21 cellular contexts compared by ENCODE assay signal in genomic region chr5:169906745-169907649, GRCh38.
A peak's percentile ranks its signal among the peaks of the same experiment; 100 is the strongest.
DNase-seq lines count a peak whose midpoint lies in the region; ATAC-seq, FAIRE-seq and TF ChIP-seq lines count a peak whose summit lies in the region.
"Had no signal": no experiment of that assay in that cellular context is flagged by ENCODE, and none has a peak within 500 bp of the region (broad histone marks: within the 10 kb centered on the region; RNA-seq: fewer than 3 reads in every experiment).

No MANE protein-coding gene starts in this region.

- no peak overlapping the region for H3K14ac ChIP-seq in mesenchymal stem cell (ENCODE audit: low read length in 2 of 2)

- peak; percentile 80 for ATAC-seq in Right ventricle myocardium superior (ENCODE audit: poor library complexity)
- ATAC-seq in PC-3 = peak; percentile 31; the same call in 1 of the 2 replicates
- ATAC-seq in HG02852 (IDR thresholded peaks at IDR 0.05; ENCODE audit: unreplicated experiment) = no peak
- no peak for ATAC-seq in GM21576 (IDR thresholded peaks at IDR 0.05; ENCODE audit: unreplicated experiment)
- ATAC-seq: activated CD8-positive, alpha-beta memory T cell treated with anti-CD3 and anti-CD28 coated beads, Interleukin-2, amount 10 ng/mL, durations not matched to agents 7 days and 5 days; lower lobe of right lung had no signal

- H3K27ac ChIP-seq in right atrium auricular region (no peak overlapping the region), PC-3 (ENCODE audit: low read length) (no peak overlapping the region), mesenchymal stem cell (ENCODE audit: low read length, poor library complexity, severe bottlenecking) (no peak overlapping the region)
- H3K27ac ChIP-seq: heart right ventricle, lower lobe of right lung, suprapubic skin had no signal

- peak; percentile 33 for FAIRE-seq in GM12892 (lab: Jason Lieb, UNC)
- FAIRE-seq in GM19239 (lab: Jason Lieb, UNC) = no peak
- FAIRE-seq: bronchial epithelial cell, HTR-8/SVneo had no signal

- H3K36me3 ChIP-seq in right atrium auricular region (no peaks in the 10 kb centered on the region), PC-3 (ENCODE audit: low read depth, low read length) (no peaks in the 10 kb centered on the region), mesenchymal stem cell (ENCODE audit: control insufficient read depth in 1 of 2, insufficient read depth in 2 of 2, low read depth in 1 of 2, low read length in 2 of 2) (no peaks in the 10 kb centered on the region)
- H3K36me3 ChIP-seq: heart right ventricle, lower lobe of right lung, suprapubic skin had no signal

- H3K79me2 ChIP-seq in PC-3 (ENCODE audit: low read length) = no peaks in the 10 kb centered on the region

- CTCF ChIA-PET in PC-3 (lab: Charles Lee) = interaction anchor here (0.6 kb wide), 1 partner anchor 73 kb away, joined by 4 read pairs; the partner anchor contains the start of gene INSYN2B

- H3K79me1 ChIP-seq in mesenchymal stem cell (replicated peaks; ENCODE audit: low read length, poor library complexity, severe bottlenecking) = peaks cover 7% of the 10 kb centered on the region

- DNase-seq in Right ventricle myocardium superior (no peak), right atrium auricular region (ENCODE audit: low spot score) (no peak), GM12892 (ENCODE audit: insufficient read length) (no peak), PC-3 (no peak), mesenchymal stem cell (peak; percentile 23), GM19239 (ENCODE audit: insufficient read length, low spot score) (no peak)
- DNase-seq: ACHN; activated CD4-positive, alpha-beta T cell treated with anti-CD3 and anti-CD28 coated beads for 48 hours; activated CD8-positive, alpha-beta memory T cell treated with anti-CD3 and anti-CD28 coated beads, Interleukin-2, amount 10 ng/mL, durations not matched to agents 7 days and 5 days; DND-41; heart right ventricle; Kasumi-1; lower lobe of right lung; occipital lobe; retina; SHP77 had no signal

- H3K23ac ChIP-seq in mesenchymal stem cell (ENCODE audit: low read length in 2 of 2) = no peak overlapping the region

- H4K20me1 ChIP-seq in PC-3 (ENCODE audit: low read length) = no peaks in the 10 kb centered on the region

- no peaks in the 10 kb centered on the region for H3K9me3 ChIP-seq in right atrium auricular region
- no peaks in the 10 kb centered on the region for H3K9me3 ChIP-seq in PC-3 (ENCODE audit: low read length)
- no peaks in the 10 kb centered on the region for H3K9me3 ChIP-seq in mesenchymal stem cell (ENCODE audit: control insufficient read depth, low read length)
- H3K9me3 ChIP-seq: heart right ventricle, lower lobe of right lung, suprapubic skin had no signal

- H3K4me1 ChIP-seq in right atrium auricular region (no peaks in the 10 kb centered on the region), PC-3 (ENCODE audit: insufficient read depth, low read length) (no peaks in the 10 kb centered on the region), mesenchymal stem cell (ENCODE audit: control insufficient read depth, insufficient read depth, low read depth, low read length) (no peaks in the 10 kb centered on the region)
- H3K4me1 ChIP-seq: heart right ventricle, lower lobe of right lung, suprapubic skin had no signal

- no peak overlapping the region for H3K4me2 ChIP-seq in PC-3 (ENCODE audit: low read length)
- H3K4me2 ChIP-seq in mesenchymal stem cell (ENCODE audit: low read length, poor library complexity, severe bottlenecking) = no peak overlapping the region

- no peak overlapping the region for H3K4ac ChIP-seq in mesenchymal stem cell (ENCODE audit: low read depth in 1 of 2, low read length in 2 of 2)

- no peak overlapping the region for H4K91ac ChIP-seq in mesenchymal stem cell (ENCODE audit: low read length)

- H4K8ac ChIP-seq in mesenchymal stem cell (ENCODE audit: low read length) = no peak overlapping the region

- H3K18ac ChIP-seq in mesenchymal stem cell (ENCODE audit: low read depth in 1 of 2, low read length in 2 of 2) = no peak overlapping the region

- no peak overlapping the region for H2BK5ac ChIP-seq in mesenchymal stem cell (ENCODE audit: low read depth, low read length, poor library complexity, severe bottlenecking)

- no peak overlapping the region for H2BK15ac ChIP-seq in mesenchymal stem cell (ENCODE audit: low read depth, poor library complexity, severe bottlenecking)

- no peak overlapping the region for H3K9ac ChIP-seq in PC-3 (ENCODE audit: low read length)
- peak overlapping the region; percentile 36 for H3K9ac ChIP-seq in mesenchymal stem cell (ENCODE audit: low read length)

- BruUV-seq in PC-3 (replicated peaks; lab: Mats Ljungman, UMichigan) = no TSS peak

- TF ChIP-seq CTCF in right atrium auricular region (IDR thresholded peaks at IDR 0.05) (no peak), PC-3 (conservative IDR thresholded peaks at IDR 0.05; ENCODE audit: low read depth, low read length) (no peak)

- peak overlapping the region in 1 of 2 experiments; percentile 55 for H2BK12ac ChIP-seq in mesenchymal stem cell (ENCODE audit: low read length in 2 of 2)

- 80% methylated on average over 8 of the region's 8 CpGs for WGBS in mesenchymal stem cell

- H3F3A ChIP-seq in PC-3 (ENCODE audit: low read length, unreplicated experiment) = no peaks in the 10 kb centered on the region

- H3K4me3 ChIP-seq in right atrium auricular region (no peak overlapping the region), PC-3 (ENCODE audit: low read length) (no peak overlapping the region), mesenchymal stem cell (ENCODE audit: insufficient read depth in 1 of 2, low read depth in 1 of 2, low read length in 2 of 2) (peak overlapping the region in 1 of 2 experiments; percentile 25)
- H3K4me3 ChIP-seq: heart right ventricle, lower lobe of right lung, suprapubic skin had no signal

- H3K27me3 ChIP-seq in right atrium auricular region (no peaks in the 10 kb centered on the region), PC-3 (ENCODE audit: low read length) (no peaks in the 10 kb centered on the region), mesenchymal stem cell (ENCODE audit: control insufficient read depth in 1 of 2, insufficient read depth in 1 of 2, low read length in 2 of 2) (no peaks in the 10 kb centered on the region)
- H3K27me3 ChIP-seq: suprapubic skin had no signal

- H2AFZ ChIP-seq in PC-3 (ENCODE audit: low read length) (no peak overlapping the region), mesenchymal stem cell (ENCODE audit: low read depth, low read length) (no peak overlapping the region)

- POLR2A ChIA-PET in PC-3 (lab: Charles Lee; ENCODE audit: unreplicated experiment) = interaction anchor here (0.5 kb wide), 1 partner anchor 226 kb away, joined by 4 read pairs; no protein-coding TSS in a partner anchor

- H3K9me2 ChIP-seq in PC-3 (replicated peaks; ENCODE audit: low read length) = no peaks in the 10 kb centered on the region

- no peak overlapping the region for H2BK120ac ChIP-seq in mesenchymal stem cell (ENCODE audit: low read depth, low read length)

- TF ChIP-seq POLR2A in GM12892 (IDR thresholded peaks at IDR 0.05; ENCODE audit: low read depth, low read length) = no peak

- intact Hi-C loops in Right ventricle myocardium superior (cut with DNase I) = no loop called here
- intact Hi-C loops in PC-3 (cut with micrococcal nuclease) = no loop called here

- no peak overlapping the region for H2AK5ac ChIP-seq in mesenchymal stem cell (ENCODE audit: low read length, severe bottlenecking)

Comparison
In these comparisons a context has a peak if more than half of its experiments do, and no peak if none do; other contexts are left out.
1. ATAC-seq: peak in Right ventricle myocardium superior (single experiment) and PC-3 (single experiment); none in HG02852 (single experiment) and GM21576 (single experiment).